Comparison of ENCODE assay signal across 24 cellular contexts in the genomic region with DNA sequence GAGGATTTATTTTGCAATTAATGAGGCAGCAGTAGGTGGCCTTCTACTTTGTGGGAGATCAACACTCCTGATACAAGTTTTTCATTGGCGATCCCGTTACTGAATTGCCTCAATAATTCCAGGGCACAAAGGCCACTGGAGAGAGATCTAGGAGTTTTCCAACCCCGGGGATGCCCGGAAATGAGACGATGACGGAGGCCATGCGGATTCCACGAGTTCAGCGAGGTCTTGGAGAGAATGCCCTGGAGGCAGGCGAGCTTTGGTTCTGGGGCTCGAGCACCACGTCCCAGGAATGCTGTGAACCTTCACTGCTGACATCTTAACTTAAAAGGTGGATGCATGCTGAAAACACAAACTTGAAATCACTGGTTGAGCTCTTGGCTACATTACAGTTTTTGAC.
A peak's percentile ranks its signal among the peaks of the same experiment; 100 is the strongest.
DNase-seq lines count a peak whose midpoint lies in the region; ATAC-seq and FAIRE-seq lines count a peak whose summit lies in the region.
"Had no signal": no experiment of that assay in that cellular context is flagged by ENCODE, and none has a peak within 500 bp of the region (broad histone marks: within the 10 kb centered on the region; RNA-seq: fewer than 3 reads in every experiment).

No MANE protein-coding gene starts in this region.

- H3K4me3 Mint-ChIP-seq in activated T-helper 17 cell treated with anti-CD3 and anti-CD28 coated beads, Interleukin-2, amount 50 U/mL, for 72 hours, result no peak overlapping the region
- no peak overlapping the region for H3K4me3 Mint-ChIP-seq in T-helper 2 cell treated with Interferon-gamma antibody and Interleukin-4, amounts not matched to agents 5 μg/mL and 100 μg/mL, for 36 hours
- H3K4me3 Mint-ChIP-seq: CD8-positive, alpha-beta T cell had no signal

- no peaks in the 10 kb centered on the region for H3K27me3 Mint-ChIP-seq in activated T-helper 17 cell treated with anti-CD3 and anti-CD28 coated beads, Interleukin-2, amount 50 U/mL, for 72 hours
- no peaks in the 10 kb centered on the region for H3K27me3 Mint-ChIP-seq in T-helper 2 cell treated with Interferon-gamma antibody and Interleukin-4, amounts not matched to agents 5 μg/mL and 100 μg/mL, for 36 hours (ENCODE audit: low read depth)

- no peaks in the 10 kb centered on the region for H3K9me3 Mint-ChIP-seq in activated T-helper 17 cell treated with anti-CD3 and anti-CD28 coated beads, Interleukin-2, amount 50 U/mL, for 72 hours
- H3K9me3 Mint-ChIP-seq in T-helper 2 cell treated with Interferon-gamma antibody and Interleukin-4, amounts not matched to agents 5 μg/mL and 100 μg/mL, for 36 hours, result no peaks in the 10 kb centered on the region
- H3K9me3 Mint-ChIP-seq: CD8-positive, alpha-beta T cell had no signal

- peaks cover 5% of the 10 kb centered on the region for H3K36me3 Mint-ChIP-seq in activated T-helper 17 cell treated with anti-CD3 and anti-CD28 coated beads, Interleukin-2, amount 50 U/mL, for 72 hours (ENCODE audit: low read depth)
- no peaks in the 10 kb centered on the region for H3K36me3 Mint-ChIP-seq in T-helper 2 cell treated with Interferon-gamma antibody and Interleukin-4, amounts not matched to agents 5 μg/mL and 100 μg/mL, for 36 hours (ENCODE audit: low read depth)
- H3K36me3 Mint-ChIP-seq: CD8-positive, alpha-beta T cell had no signal

- peak overlapping the region; percentile 26 for H3K27ac Mint-ChIP-seq in activated T-helper 17 cell treated with anti-CD3 and anti-CD28 coated beads, Interleukin-2, amount 50 U/mL, for 72 hours
- no peak overlapping the region for H3K27ac Mint-ChIP-seq in T-helper 2 cell treated with Interferon-gamma antibody and Interleukin-4, amounts not matched to agents 5 μg/mL and 100 μg/mL, for 36 hours
- H3K27ac Mint-ChIP-seq: CD8-positive, alpha-beta T cell had no signal

- no peak for ATAC-seq in activated T-helper 17 cell treated with anti-CD3 and anti-CD28 coated beads, Interleukin-2, amount 50 U/mL, for 72 hours (replicated peaks)
- ATAC-seq: CD8-positive, alpha-beta T cell had no signal

- peak; percentile 63 for DNase-seq in ELF-1 (ENCODE audit: low read depth, low spot score)
- peak; percentile 51 for DNase-seq in left kidney (ENCODE audit: low read depth, low spot score)
- DNase-seq in urothelium cell line (ENCODE audit: low spot score), result no peak
- no peak for DNase-seq in NCI-H1048 (lab: John Stamatoyannopoulos, UW)
- DNase-seq in NCI-H1092 treated with DMSO at 0.1 percent for 48 hours (lab: John Stamatoyannopoulos, UW), result no peak
- no peak for DNase-seq in T-helper 2 cell treated with Interferon-gamma antibody and Interleukin-4, amounts not matched to agents 5 μg/mL and 100 μg/mL, for 36 hours (ENCODE audit: low spot score)
- DNase-seq: Caco-2; CD8-positive, alpha-beta T cell; DMS 273 treated with DMSO at 0.1 percent for 48 hours; DMS79; EL; GF-D8; IMR-90; KG1; NCI-H1105; NCI-H146; NCI-H2029; PC-9; Right ventricle myocardium superior; RPMI8226 had no signal

- FAIRE-seq in urothelium cell line (lab: Jason Lieb, UNC), result peak; percentile 58
- FAIRE-seq: A204.1, GM12891, H54 had no signal

- peaks cover 26% of the 10 kb centered on the region for H3K4me1 Mint-ChIP-seq in activated T-helper 17 cell treated with anti-CD3 and anti-CD28 coated beads, Interleukin-2, amount 50 U/mL, for 72 hours
- peaks cover 26% of the 10 kb centered on the region for H3K4me1 Mint-ChIP-seq in T-helper 2 cell treated with Interferon-gamma antibody and Interleukin-4, amounts not matched to agents 5 μg/mL and 100 μg/mL, for 36 hours (ENCODE audit: low read depth)

Comparison
In these comparisons a context has a peak if more than half of its experiments do, and no peak if none do; other contexts are left out.
1. DNase-seq: peak in ELF-1 (single experiment) and left kidney (single experiment); none in urothelium cell line (single experiment), NCI-H1048 (single experiment), NCI-H1092 treated with DMSO at 0.1 percent for 48 hours (single experiment) and T-helper 2 cell treated with Interferon-gamma antibody and Interleukin-4, amounts not matched to agents 5 μg/mL and 100 μg/mL, for 36 hours (single experiment).